10 cellular contexts compared by ENCODE assay signal in the genomic region with DNA sequence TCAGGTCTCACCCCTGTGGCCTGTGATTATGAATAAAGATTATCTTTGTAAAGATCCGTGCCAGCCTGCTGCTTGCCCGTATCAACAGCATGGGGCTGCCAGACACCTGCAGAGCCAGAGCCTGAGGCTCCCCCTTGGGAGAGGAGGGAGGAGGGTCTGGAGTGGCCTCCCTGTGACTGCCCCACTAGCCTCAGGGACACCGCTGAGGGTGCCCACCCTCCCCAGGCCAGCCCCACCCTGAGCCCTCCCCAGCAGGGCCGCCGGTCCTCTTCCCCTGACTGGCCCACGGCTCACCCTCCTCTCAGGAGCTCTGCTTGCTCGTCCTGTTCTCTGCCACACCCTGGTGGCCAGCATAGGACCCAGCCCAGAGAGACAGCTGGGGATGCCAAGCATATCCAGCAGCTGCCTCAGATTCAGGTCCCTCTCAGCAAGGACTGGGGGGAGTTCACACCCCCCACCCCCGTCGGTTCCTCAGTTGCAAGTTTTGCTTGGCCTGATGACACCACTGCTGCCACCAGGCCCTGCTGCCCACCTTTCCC.
DNase-seq lines count a peak whose midpoint lies in the region; TF ChIP-seq lines count a peak whose summit lies in the region.
"Had no signal": no experiment of that assay in that cellular context is flagged by ENCODE, and none has a peak within 500 bp of the region (broad histone marks: within the 10 kb centered on the region; RNA-seq: fewer than 3 reads in every experiment).

No MANE protein-coding gene starts in this region.

- no peaks in the 10 kb centered on the region for H3K9me3 ChIP-seq in neutrophil
- H3K9me3 ChIP-seq: tibial artery had no signal

- H3K36me3 ChIP-seq in neutrophil: peaks cover 37% of the 10 kb centered on the region

- peak; percentile 28 for DNase-seq in COLO668 (lab: John Stamatoyannopoulos, UW; ENCODE audit: unreplicated experiment)
- peak; percentile 49 for DNase-seq in NAMALWA (ENCODE audit: low spot score)
- DNase-seq in NCI-H2107 (lab: John Stamatoyannopoulos, UW): no peak
- DNase-seq in GM03348 (ENCODE audit: low spot score): no peak
- DNase-seq in anterior cingulate cortex (lab: John Stamatoyannopoulos, UW): no peak
- DNase-seq in activated CD4-positive, CD25-positive, alpha-beta regulatory T cell treated with anti-CD3 and anti-CD28 coated beads, Interleukin-2, amount 50 U/mL, for 72 hours: no peak
- DNase-seq: NCI-H2029, tibial artery had no signal

- peak overlapping the region in 1 of 2 experiments; percentile 97 for H3K4me3 ChIP-seq in neutrophil (ENCODE audit: low read depth in 1 of 2, low read length in 1 of 2)

- TF ChIP-seq CTCF in neutrophil (IDR thresholded peaks at IDR 0.05): no peak

- no peaks in the 10 kb centered on the region for H3K27me3 ChIP-seq in neutrophil
- H3K27me3 ChIP-seq: tibial artery had no signal

- H3K4me1 ChIP-seq in neutrophil (ENCODE audit: control insufficient read depth in 1 of 2, insufficient read depth in 1 of 2, low read depth in 1 of 2, low read length in 1 of 2): peaks cover 34% of the 10 kb centered on the region in 2 experiments

- peak overlapping the region; percentile 95 for H3K27ac ChIP-seq in cingulate gyrus (ENCODE audit: low read depth, low read length)
- peak overlapping the region; percentile 98 for H3K27ac ChIP-seq in neutrophil

Comparison
In these comparisons a context has a peak if more than half of its experiments do, and no peak if none do; other contexts are left out.
1. DNase-seq: peak in COLO668 (single experiment) and NAMALWA (single experiment); none in NCI-H2107 (single experiment), GM03348 (single experiment), anterior cingulate cortex (0 of 58) and activated CD4-positive, CD25-positive, alpha-beta regulatory T cell treated with anti-CD3 and anti-CD28 coated beads, Interleukin-2, amount 50 U/mL, for 72 hours (single experiment).